10 cellular contexts compared by ENCODE assay signal in genomic region chr1:66336641-66336991, GRCh38.
DNase-seq lines count a peak whose midpoint lies in the region; ATAC-seq and TF ChIP-seq lines count a peak whose summit lies in the region.
"Had no signal": no experiment of that assay in that cellular context is flagged by ENCODE, and none has a peak within 500 bp of the region (broad histone marks: within the 10 kb centered on the region; RNA-seq: fewer than 3 reads in every experiment).

No MANE protein-coding gene starts in this region.

- peaks cover 8% of the 10 kb centered on the region for H3K36me3 Mint-ChIP-seq in activated naive CD4-positive, alpha-beta T cell treated with anti-CD3 and anti-CD28 coated beads, Interleukin-2, amount 50 U/mL, for 24 hours
- peaks cover 61% of the 10 kb centered on the region for H3K36me3 Mint-ChIP-seq in activated T-helper 2 cell treated with anti-CD3 and anti-CD28 coated beads, Interferon-gamma antibody, Interleukin-2, Interleukin-4, amounts not matched to agents 10 μg/mL and 5 μg/mL and 100 μg/mL, durations not matched to agents 14 hours and 24 hours and 36 hours (ENCODE audit: low read depth)

- peak overlapping the region; percentile 94 for H3K4me3 Mint-ChIP-seq in activated naive CD4-positive, alpha-beta T cell treated with anti-CD3 and anti-CD28 coated beads, Interleukin-2, amount 50 U/mL, for 24 hours
- peak overlapping the region; percentile 97 for H3K4me3 Mint-ChIP-seq in activated T-helper 2 cell treated with anti-CD3 and anti-CD28 coated beads, Interferon-gamma antibody, Interleukin-2, Interleukin-4, amounts not matched to agents 10 μg/mL and 5 μg/mL and 100 μg/mL, durations not matched to agents 14 hours and 24 hours and 36 hours (ENCODE audit: low read depth)

- H3K9me3 ChIP-seq in lung (ENCODE audit: control insufficient read depth in 2 of 2, insufficient read depth in 1 of 2, low read length in 1 of 2) (no peaks in the 10 kb centered on the region), thymus (ENCODE audit: control insufficient read depth) (no peaks in the 10 kb centered on the region)

- WGBS in lung, 2 donors, result 57 to 75% methylated on average over 2 of the region's 2 CpGs
- WGBS in thymus, result 69% methylated on average over 2 of the region's 2 CpGs

- peak overlapping the region; percentile 81 to 82 for H3K27ac ChIP-seq in lung (ENCODE audit: low read depth in 1 of 2, low read length in 1 of 2)
- H3K27ac ChIP-seq in thymus (ENCODE audit: low read depth), result peak overlapping the region; percentile 67
- H3K27ac ChIP-seq: C4-2B had no signal

- intact Hi-C loops in activated T-helper 2 cell treated with anti-CD3 and anti-CD28 coated beads, Interferon-gamma antibody, Interleukin-2, Interleukin-4, amounts not matched to agents 10 μg/mL and 5 μg/mL and 100 μg/mL, durations not matched to agents 14 hours and 24 hours and 36 hours (cut with micrococcal nuclease), result loop anchor here (1.0 to 10.0 kb wide), 6 partner anchors 14 to 108 kb away; no protein-coding TSS in a partner anchor

- H3K9me3 Mint-ChIP-seq in activated naive CD4-positive, alpha-beta T cell treated with anti-CD3 and anti-CD28 coated beads, Interleukin-2, amount 50 U/mL, for 24 hours, result no peaks in the 10 kb centered on the region
- no peaks in the 10 kb centered on the region for H3K9me3 Mint-ChIP-seq in activated T-helper 2 cell treated with anti-CD3 and anti-CD28 coated beads, Interferon-gamma antibody, Interleukin-2, Interleukin-4, amounts not matched to agents 10 μg/mL and 5 μg/mL and 100 μg/mL, durations not matched to agents 14 hours and 24 hours and 36 hours

- H3K4me3 ChIP-seq in lung, result no peak overlapping the region
- H3K4me3 ChIP-seq in thymus (ENCODE audit: low read length), result no peak overlapping the region

- H3K36me3 ChIP-seq in lung (ENCODE audit: control insufficient read depth in 2 of 2, insufficient read depth in 2 of 2, low read length in 2 of 2) (no peaks in the 10 kb centered on the region), thymus (ENCODE audit: control insufficient read depth, insufficient read depth) (no peaks in the 10 kb centered on the region)

- peaks cover 10 to 38% of the 10 kb centered on the region in 2 donors for H3K4me1 ChIP-seq in lung (ENCODE audit: control insufficient read depth in 2 of 2, insufficient read depth in 2 of 2, low read length in 2 of 2)
- H3K4me1 ChIP-seq in thymus (ENCODE audit: control insufficient read depth, insufficient read depth, low read length), result peaks cover 6% of the 10 kb centered on the region

- H3K27me3 Mint-ChIP-seq in activated naive CD4-positive, alpha-beta T cell treated with anti-CD3 and anti-CD28 coated beads, Interleukin-2, amount 50 U/mL, for 24 hours, result no peaks in the 10 kb centered on the region
- no peaks in the 10 kb centered on the region for H3K27me3 Mint-ChIP-seq in activated T-helper 2 cell treated with anti-CD3 and anti-CD28 coated beads, Interferon-gamma antibody, Interleukin-2, Interleukin-4, amounts not matched to agents 10 μg/mL and 5 μg/mL and 100 μg/mL, durations not matched to agents 14 hours and 24 hours and 36 hours (ENCODE audit: low read depth)

- H3K27me3 ChIP-seq in lung (ENCODE audit: control insufficient read depth, insufficient read depth), result no peaks in the 10 kb centered on the region
- H3K27me3 ChIP-seq in thymus (ENCODE audit: control insufficient read depth, insufficient read depth), result no peaks in the 10 kb centered on the region

- DNase-seq in activated naive CD4-positive, alpha-beta T cell treated with anti-CD3 and anti-CD28 coated beads, Interleukin-2, amount 50 U/mL, for 16 hours, result no peak
- no peak for DNase-seq in activated T-helper 2 cell treated with anti-CD3 and anti-CD28 coated beads, Interferon-gamma antibody, Interleukin-2, Interleukin-4, amounts not matched to agents 10 μg/mL and 5 μg/mL and 100 μg/mL, durations not matched to agents 14 hours and 24 hours and 36 hours (ENCODE audit: low spot score)
- DNase-seq in lung (ENCODE audit: low spot score), result no peak
- no peak for DNase-seq in NCI-H2081 treated with DMSO at 0.1 percent for 48 hours (lab: John Stamatoyannopoulos, UW)
- DNase-seq in CD1c-positive myeloid dendritic cell (ENCODE audit: extremely low spot score), result no peak
- DNase-seq: NCI-H187 had no signal

- peak overlapping the region; percentile 98 for H3K27ac Mint-ChIP-seq in activated naive CD4-positive, alpha-beta T cell treated with anti-CD3 and anti-CD28 coated beads, Interleukin-2, amount 50 U/mL, for 24 hours
- peak overlapping the region; percentile 96 for H3K27ac Mint-ChIP-seq in activated T-helper 2 cell treated with anti-CD3 and anti-CD28 coated beads, Interferon-gamma antibody, Interleukin-2, Interleukin-4, amounts not matched to agents 10 μg/mL and 5 μg/mL and 100 μg/mL, durations not matched to agents 14 hours and 24 hours and 36 hours

- ATAC-seq in lung (ENCODE audit: insufficient read depth, low FRiP score), result no peak
- no peak for ATAC-seq in GM19324 (IDR thresholded peaks at IDR 0.05; ENCODE audit: low FRiP score, unreplicated experiment)

- H3K4me1 Mint-ChIP-seq in activated naive CD4-positive, alpha-beta T cell treated with anti-CD3 and anti-CD28 coated beads, Interleukin-2, amount 50 U/mL, for 24 hours, result peaks cover 71% of the 10 kb centered on the region
- peaks cover 54% of the 10 kb centered on the region for H3K4me1 Mint-ChIP-seq in activated T-helper 2 cell treated with anti-CD3 and anti-CD28 coated beads, Interferon-gamma antibody, Interleukin-2, Interleukin-4, amounts not matched to agents 10 μg/mL and 5 μg/mL and 100 μg/mL, durations not matched to agents 14 hours and 24 hours and 36 hours (ENCODE audit: low read depth)

- TF ChIP-seq CTCF in lung (IDR thresholded peaks at IDR 0.05; ENCODE audit: control extremely low read depth, extremely low read depth), result no peak
